8 cellular contexts compared by ENCODE assay signal in genomic region chr1:7679159-7679872, GRCh38.
DNase-seq lines count a peak whose midpoint lies in the region; ATAC-seq and TF ChIP-seq lines count a peak whose summit lies in the region.
"Had no signal": no experiment of that assay in that cellular context is flagged by ENCODE, and none has a peak within 500 bp of the region (broad histone marks: within the 10 kb centered on the region; RNA-seq: fewer than 3 reads in every experiment).

No MANE protein-coding gene starts in this region.

- H2AFZ ChIP-seq in GM23338 (peak overlapping the region; percentile 95; the same call in 1 of the 2 replicates), smooth muscle cell (ENCODE audit: low read depth) (peak overlapping the region; percentile 89)

- H4K20me1 ChIP-seq in GM23338 (replicated peaks; ENCODE audit: insufficient read depth) (no peaks in the 10 kb centered on the region), smooth muscle cell (ENCODE audit: low read depth) (no peaks in the 10 kb centered on the region)

- no peak overlapping the region for H3K27ac Mint-ChIP-seq in GM23338
- no peak overlapping the region for H3K27ac Mint-ChIP-seq in activated T-helper 17 cell treated with anti-CD3 and anti-CD28 coated beads, Interleukin-2, amount 50 U/mL, for 72 hours

- H3K9me2 ChIP-seq in GM23338 (ENCODE audit: insufficient read depth): no peaks in the 10 kb centered on the region

- no peak overlapping the region for H3K9ac ChIP-seq in smooth muscle cell (ENCODE audit: low read depth)

- in situ Hi-C loops in HAP-1 (cut with MboI; ENCODE audit: low sequenced_read_pairs): no loop called here

- no peak overlapping the region for H3K27ac ChIP-seq in GM23338 (ENCODE audit: low read depth)
- peak overlapping the region; percentile 82 for H3K27ac ChIP-seq in layer of hippocampus (ENCODE audit: low read depth, low read length)
- H3K27ac ChIP-seq in smooth muscle cell (ENCODE audit: low read depth): no peak overlapping the region

- H3F3A ChIP-seq in GM23338 (replicated peaks; ENCODE audit: low read depth) (0 out of 2 replicates have a peak, but pooled peaks cover 5% of the 10 kb centered on the region), smooth muscle cell (ENCODE audit: low read depth) (no peaks in the 10 kb centered on the region)

- no peaks in the 10 kb centered on the region for H3K4me1 Mint-ChIP-seq in GM23338
- H3K4me1 Mint-ChIP-seq in activated T-helper 17 cell treated with anti-CD3 and anti-CD28 coated beads, Interleukin-2, amount 50 U/mL, for 72 hours: peaks cover 6% of the 10 kb centered on the region

- no peak for DNase-seq in GM23338 (ENCODE audit: low spot score)
- no peak for DNase-seq in smooth muscle cell (lab: John Stamatoyannopoulos, UW; ENCODE audit: unreplicated experiment)
- no peak for DNase-seq in cortex of kidney (lab: John Stamatoyannopoulos, UW)
- DNase-seq in HuH-7.5 (ENCODE audit: low spot score): no peak
- no peak for DNase-seq in HAP-1 (ENCODE audit: low spot score in 2 of 2)
- DNase-seq: KBM-7 had no signal

- no peak for ATAC-seq in GM23338
- no peak for ATAC-seq in activated T-helper 17 cell treated with anti-CD3 and anti-CD28 coated beads, Interleukin-2, amount 50 U/mL, for 72 hours (replicated peaks)

- no peaks in the 10 kb centered on the region for H3K9me3 Mint-ChIP-seq in GM23338
- no peaks in the 10 kb centered on the region for H3K9me3 Mint-ChIP-seq in activated T-helper 17 cell treated with anti-CD3 and anti-CD28 coated beads, Interleukin-2, amount 50 U/mL, for 72 hours

- no peaks in the 10 kb centered on the region for H3K36me3 ChIP-seq in GM23338 (ENCODE audit: insufficient read depth)
- no peaks in the 10 kb centered on the region for H3K36me3 ChIP-seq in smooth muscle cell (ENCODE audit: low read depth)
- H3K36me3 ChIP-seq in HAP-1 (replicated peaks): no peaks in the 10 kb centered on the region

- peaks cover 33% of the 10 kb centered on the region for H3K27me3 Mint-ChIP-seq in GM23338 (ENCODE audit: insufficient read depth, low read depth, poor library complexity)
- H3K27me3 Mint-ChIP-seq in activated T-helper 17 cell treated with anti-CD3 and anti-CD28 coated beads, Interleukin-2, amount 50 U/mL, for 72 hours: no peaks in the 10 kb centered on the region

- H3K27me3 ChIP-seq in GM23338 (ENCODE audit: insufficient read depth): peaks cover 25% of the 10 kb centered on the region
- no peaks in the 10 kb centered on the region for H3K27me3 ChIP-seq in layer of hippocampus (ENCODE audit: control insufficient read depth, insufficient read depth, low read length)
- no peaks in the 10 kb centered on the region for H3K27me3 ChIP-seq in smooth muscle cell (ENCODE audit: low read depth)
- H3K27me3 ChIP-seq in HAP-1 (ENCODE audit: low read depth): 0 out of 2 replicates have a peak, but pooled peaks cover 7% of the 10 kb centered on the region

- no peaks in the 10 kb centered on the region for H3K79me2 ChIP-seq in GM23338 (replicated peaks; ENCODE audit: insufficient read depth)
- no peaks in the 10 kb centered on the region for H3K79me2 ChIP-seq in smooth muscle cell (ENCODE audit: low read depth)

- no peaks in the 10 kb centered on the region; the same call in 2 of the 3 replicates for H3K36me3 Mint-ChIP-seq in GM23338 (ENCODE audit: low read depth)
- H3K36me3 Mint-ChIP-seq in activated T-helper 17 cell treated with anti-CD3 and anti-CD28 coated beads, Interleukin-2, amount 50 U/mL, for 72 hours (ENCODE audit: low read depth): no peaks in the 10 kb centered on the region

- no peaks in the 10 kb centered on the region for H3K9me3 ChIP-seq in smooth muscle cell (replicated peaks; ENCODE audit: low read depth)
- no peaks in the 10 kb centered on the region for H3K9me3 ChIP-seq in HAP-1

- peak overlapping the region; percentile 66 for H3K4me3 ChIP-seq in GM23338
- peak overlapping the region; percentile 63 for H3K4me3 ChIP-seq in smooth muscle cell
- no peak overlapping the region for H3K4me3 ChIP-seq in HAP-1

- H3K4me2 ChIP-seq in GM23338: peak overlapping the region; percentile 87
- peak overlapping the region; percentile 92 for H3K4me2 ChIP-seq in smooth muscle cell

- H3K4me1 ChIP-seq in GM23338 (ENCODE audit: insufficient read depth): no peaks in the 10 kb centered on the region; the same call in 1 of the 2 replicates
- H3K4me1 ChIP-seq in smooth muscle cell (ENCODE audit: low read depth): peaks cover 5% of the 10 kb centered on the region
- H3K4me1 ChIP-seq in HAP-1: no peaks in the 10 kb centered on the region; the same call in 1 of the 2 replicates

- WGBS in smooth muscle cell (ENCODE audit: low lambda C conversion rate): 95% methylated on average over 17 of the region's 17 CpGs

- peak overlapping the region; percentile 69; the same call in 2 of the 3 replicates for H3K4me3 Mint-ChIP-seq in GM23338
- peak overlapping the region; percentile 53 for H3K4me3 Mint-ChIP-seq in activated T-helper 17 cell treated with anti-CD3 and anti-CD28 coated beads, Interleukin-2, amount 50 U/mL, for 72 hours

- no peak for TF ChIP-seq CTCF in GM23338 (conservative IDR thresholded peaks at IDR 0.05; ENCODE audit: low read depth in 2 of 2)
- no peak for TF ChIP-seq CTCF in smooth muscle cell (IDR thresholded peaks at IDR 0.05; ENCODE audit: borderline replicate concordance, insufficient read depth, poor library complexity, severe bottlenecking)

TF ChIP-seq in GM23338, 12 proteins besides CTCF, POLR2A, EP300 and RAD21 (continues in another document):
- no peak for TF ChIP-seq POLR2AphosphoS5 (IDR thresholded peaks at IDR 0.05; ENCODE audit: low read depth)
- no peak for TF ChIP-seq JUNB (IDR thresholded peaks at IDR 0.05; ENCODE audit: unreplicated experiment)
- no peak for TF ChIP-seq EZH2phosphoT487 (IDR thresholded peaks at IDR 0.05; ENCODE audit: unreplicated experiment)
- no peak for TF ChIP-seq NANOG (IDR thresholded peaks at IDR 0.05; ENCODE audit: borderline replicate concordance)
- TF ChIP-seq ZNF114 (CRISPR knock-in tag; IDR thresholded peaks at IDR 0.05): no peak
- TF ChIP-seq ETS1 (IDR thresholded peaks at IDR 0.05): no peak
- no peak for TF ChIP-seq REST (IDR thresholded peaks at IDR 0.05; ENCODE audit: unreplicated experiment)
